ENCODE assay signal across 4 cellular contexts in genomic region chr12:95445099-95445498, GRCh38.
TF ChIP-seq lines count a peak whose summit lies in the region.

No MANE protein-coding gene starts in this region.

TF ChIP-seq in A549, 52 proteins besides CTCF, POLR2A, EP300 and RAD21:
- TF ChIP-seq MAFK (IDR thresholded peaks at IDR 0.05; ENCODE audit: partially characterized antibody), result peak; percentile 96

TF ChIP-seq in IMR-90, 13 proteins besides CTCF, POLR2A, EP300 and RAD21:
- TF ChIP-seq MAFK (IDR thresholded peaks at IDR 0.05; ENCODE audit: low read depth, low read length), result peak; percentile 83

TF ChIP-seq in K562, 482 proteins besides CTCF, POLR2A, EP300 and RAD21:
- TF ChIP-seq MAFG (tag; conservative IDR thresholded peaks at IDR 0.05) (peak; percentile 88), MAFF (IDR thresholded peaks at IDR 0.05; ENCODE audit: low read length) (peak; percentile 76), C11orf30 (IDR thresholded peaks at IDR 0.05; ENCODE audit: low read depth) (peak; percentile 84), MAFK (IDR thresholded peaks at IDR 0.05; ENCODE audit: low read length) (peak; percentile 77), ZNF316 (IDR thresholded peaks at IDR 0.05) (peak; percentile 95)

TF ChIP-seq in HepG2, 621 proteins besides CTCF, POLR2A, EP300 and RAD21:
- peak; percentile 84 to 87 for TF ChIP-seq MAFK (conservative IDR thresholded peaks at IDR 0.05 in 1 of 2, IDR thresholded peaks at IDR 0.05 in 1 of 2; ENCODE audit: low read length in 2 of 2)
- TF ChIP-seq MAFF (IDR thresholded peaks at IDR 0.05; ENCODE audit: low read depth, low read length), result peak; percentile 87
